1 cellular context compared by ENCODE assay signal in the genomic region with DNA sequence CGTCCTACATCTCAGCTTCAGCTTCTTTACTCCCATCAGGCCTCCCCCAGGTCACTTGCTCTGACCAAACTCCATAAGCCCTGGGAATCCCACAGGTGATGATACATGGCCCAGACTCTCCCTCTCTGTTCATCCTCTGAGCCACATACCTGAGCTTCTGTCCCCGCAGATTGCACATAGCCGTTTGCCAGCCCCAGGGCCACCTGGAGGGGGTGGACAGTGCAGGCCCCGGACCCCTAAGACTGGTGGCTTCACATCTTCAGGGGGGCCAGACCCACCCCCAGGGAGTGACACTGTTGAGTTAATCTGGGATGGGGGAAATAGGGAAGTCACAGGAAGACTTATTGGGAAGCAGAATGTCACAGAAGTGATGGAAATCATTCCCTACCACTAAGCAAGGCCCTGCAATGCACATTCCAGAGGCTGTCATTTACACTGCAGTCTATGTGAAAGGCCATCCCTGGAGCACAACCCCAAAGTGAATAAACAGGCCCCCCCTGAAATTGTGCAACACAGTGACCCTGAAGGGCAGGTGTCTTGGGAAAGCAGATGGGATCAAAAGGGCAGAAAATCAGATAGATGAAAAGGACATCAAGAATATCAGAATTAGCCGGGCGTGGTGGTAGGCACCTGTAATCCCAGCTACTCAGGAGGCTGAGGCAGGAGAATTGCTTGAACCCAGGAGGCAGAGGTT.
TF ChIP-seq lines count a peak whose summit lies in the region.

No MANE protein-coding gene starts in this region.

TF ChIP-seq in HepG2, 621 proteins besides CTCF, POLR2A, EP300 and RAD21 (continued from another document and continues in another):
- TF ChIP-seq, protein P1, sequence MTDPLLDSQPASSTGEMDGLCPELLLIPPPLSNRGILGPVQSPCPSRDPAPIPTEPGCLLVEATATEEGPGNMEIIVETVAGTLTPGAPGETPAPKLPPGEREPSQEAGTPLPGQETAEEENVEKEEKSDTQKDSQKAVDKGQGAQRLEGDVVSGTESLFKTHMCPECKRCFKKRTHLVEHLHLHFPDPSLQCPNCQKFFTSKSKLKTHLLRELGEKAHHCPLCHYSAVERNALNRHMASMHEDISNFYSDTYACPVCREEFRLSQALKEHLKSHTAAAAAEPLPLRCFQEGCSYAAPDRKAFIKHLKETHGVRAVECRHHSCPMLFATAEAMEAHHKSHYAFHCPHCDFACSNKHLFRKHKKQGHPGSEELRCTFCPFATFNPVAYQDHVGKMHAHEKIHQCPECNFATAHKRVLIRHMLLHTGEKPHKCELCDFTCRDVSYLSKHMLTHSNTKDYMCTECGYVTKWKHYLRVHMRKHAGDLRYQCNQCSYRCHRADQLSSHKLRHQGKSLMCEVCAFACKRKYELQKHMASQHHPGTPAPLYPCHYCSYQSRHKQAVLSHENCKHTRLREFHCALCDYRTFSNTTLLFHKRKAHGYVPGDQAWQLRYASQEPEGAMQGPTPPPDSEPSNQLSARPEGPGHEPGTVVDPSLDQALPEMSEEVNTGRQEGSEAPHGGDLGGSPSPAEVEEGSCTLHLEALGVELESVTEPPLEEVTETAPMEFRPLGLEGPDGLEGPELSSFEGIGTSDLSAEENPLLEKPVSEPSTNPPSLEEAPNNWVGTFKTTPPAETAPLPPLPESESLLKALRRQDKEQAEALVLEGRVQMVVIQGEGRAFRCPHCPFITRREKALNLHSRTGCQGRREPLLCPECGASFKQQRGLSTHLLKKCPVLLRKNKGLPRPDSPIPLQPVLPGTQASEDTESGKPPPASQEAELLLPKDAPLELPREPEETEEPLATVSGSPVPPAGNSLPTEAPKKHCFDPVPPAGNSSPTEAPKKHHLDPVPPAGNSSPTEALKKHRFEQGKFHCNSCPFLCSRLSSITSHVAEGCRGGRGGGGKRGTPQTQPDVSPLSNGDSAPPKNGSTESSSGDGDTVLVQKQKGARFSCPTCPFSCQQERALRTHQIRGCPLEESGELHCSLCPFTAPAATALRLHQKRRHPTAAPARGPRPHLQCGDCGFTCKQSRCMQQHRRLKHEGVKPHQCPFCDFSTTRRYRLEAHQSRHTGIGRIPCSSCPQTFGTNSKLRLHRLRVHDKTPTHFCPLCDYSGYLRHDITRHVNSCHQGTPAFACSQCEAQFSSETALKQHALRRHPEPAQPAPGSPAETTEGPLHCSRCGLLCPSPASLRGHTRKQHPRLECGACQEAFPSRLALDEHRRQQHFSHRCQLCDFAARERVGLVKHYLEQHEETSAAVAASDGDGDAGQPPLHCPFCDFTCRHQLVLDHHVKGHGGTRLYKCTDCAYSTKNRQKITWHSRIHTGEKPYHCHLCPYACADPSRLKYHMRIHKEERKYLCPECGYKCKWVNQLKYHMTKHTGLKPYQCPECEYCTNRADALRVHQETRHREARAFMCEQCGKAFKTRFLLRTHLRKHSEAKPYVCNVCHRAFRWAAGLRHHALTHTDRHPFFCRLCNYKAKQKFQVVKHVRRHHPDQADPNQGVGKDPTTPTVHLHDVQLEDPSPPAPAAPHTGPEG (CRISPR knock-in tag; IDR thresholded peaks at IDR 0.05) = no peak
- TF ChIP-seq, protein P2, sequence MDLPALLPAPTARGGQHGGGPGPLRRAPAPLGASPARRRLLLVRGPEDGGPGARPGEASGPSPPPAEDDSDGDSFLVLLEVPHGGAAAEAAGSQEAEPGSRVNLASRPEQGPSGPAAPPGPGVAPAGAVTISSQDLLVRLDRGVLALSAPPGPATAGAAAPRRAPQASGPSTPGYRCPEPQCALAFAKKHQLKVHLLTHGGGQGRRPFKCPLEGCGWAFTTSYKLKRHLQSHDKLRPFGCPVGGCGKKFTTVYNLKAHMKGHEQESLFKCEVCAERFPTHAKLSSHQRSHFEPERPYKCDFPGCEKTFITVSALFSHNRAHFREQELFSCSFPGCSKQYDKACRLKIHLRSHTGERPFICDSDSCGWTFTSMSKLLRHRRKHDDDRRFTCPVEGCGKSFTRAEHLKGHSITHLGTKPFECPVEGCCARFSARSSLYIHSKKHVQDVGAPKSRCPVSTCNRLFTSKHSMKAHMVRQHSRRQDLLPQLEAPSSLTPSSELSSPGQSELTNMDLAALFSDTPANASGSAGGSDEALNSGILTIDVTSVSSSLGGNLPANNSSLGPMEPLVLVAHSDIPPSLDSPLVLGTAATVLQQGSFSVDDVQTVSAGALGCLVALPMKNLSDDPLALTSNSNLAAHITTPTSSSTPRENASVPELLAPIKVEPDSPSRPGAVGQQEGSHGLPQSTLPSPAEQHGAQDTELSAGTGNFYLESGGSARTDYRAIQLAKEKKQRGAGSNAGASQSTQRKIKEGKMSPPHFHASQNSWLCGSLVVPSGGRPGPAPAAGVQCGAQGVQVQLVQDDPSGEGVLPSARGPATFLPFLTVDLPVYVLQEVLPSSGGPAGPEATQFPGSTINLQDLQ (CRISPR knock-in tag; IDR thresholded peaks at IDR 0.05) = no peak
- no peak for TF ChIP-seq TCF7L2 (IDR thresholded peaks at IDR 0.05; ENCODE audit: low read depth, low read length)
- no peak for TF ChIP-seq ZNF44 (CRISPR knock-in tag; IDR thresholded peaks at IDR 0.05)
- TF ChIP-seq, protein P3, sequence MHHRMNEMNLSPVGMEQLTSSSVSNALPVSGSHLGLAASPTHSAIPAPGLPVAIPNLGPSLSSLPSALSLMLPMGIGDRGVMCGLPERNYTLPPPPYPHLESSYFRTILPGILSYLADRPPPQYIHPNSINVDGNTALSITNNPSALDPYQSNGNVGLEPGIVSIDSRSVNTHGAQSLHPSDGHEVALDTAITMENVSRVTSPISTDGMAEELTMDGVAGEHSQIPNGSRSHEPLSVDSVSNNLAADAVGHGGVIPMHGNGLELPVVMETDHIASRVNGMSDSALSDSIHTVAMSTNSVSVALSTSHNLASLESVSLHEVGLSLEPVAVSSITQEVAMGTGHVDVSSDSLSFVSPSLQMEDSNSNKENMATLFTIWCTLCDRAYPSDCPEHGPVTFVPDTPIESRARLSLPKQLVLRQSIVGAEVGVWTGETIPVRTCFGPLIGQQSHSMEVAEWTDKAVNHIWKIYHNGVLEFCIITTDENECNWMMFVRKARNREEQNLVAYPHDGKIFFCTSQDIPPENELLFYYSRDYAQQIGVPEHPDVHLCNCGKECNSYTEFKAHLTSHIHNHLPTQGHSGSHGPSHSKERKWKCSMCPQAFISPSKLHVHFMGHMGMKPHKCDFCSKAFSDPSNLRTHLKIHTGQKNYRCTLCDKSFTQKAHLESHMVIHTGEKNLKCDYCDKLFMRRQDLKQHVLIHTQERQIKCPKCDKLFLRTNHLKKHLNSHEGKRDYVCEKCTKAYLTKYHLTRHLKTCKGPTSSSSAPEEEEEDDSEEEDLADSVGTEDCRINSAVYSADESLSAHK (CRISPR knock-in tag; IDR thresholded peaks at IDR 0.05; ENCODE audit: borderline replicate concordance) = no peak
- no peak for TF ChIP-seq MTF1 (CRISPR knock-in tag; IDR thresholded peaks at IDR 0.05)
- TF ChIP-seq ZNF510 (CRISPR knock-in tag; IDR thresholded peaks at IDR 0.05; ENCODE audit: low read depth) = no peak
- TF ChIP-seq ZNF225 (CRISPR knock-in tag; IDR thresholded peaks at IDR 0.05) = no peak
- peak; percentile 49 for TF ChIP-seq ZFY (CRISPR knock-in tag; IDR thresholded peaks at IDR 0.05)
- no peak for TF ChIP-seq ZNF678 (CRISPR knock-in tag; IDR thresholded peaks at IDR 0.05)
- TF ChIP-seq ZNF605 (CRISPR knock-in tag; IDR thresholded peaks at IDR 0.05) = no peak; the same call in 1 of the 2 replicates
- no peak; the same call in 1 of the 2 replicates for TF ChIP-seq BRCA1 (CRISPR knock-in tag; IDR thresholded peaks at IDR 0.05)
- TF ChIP-seq, protein P4, sequence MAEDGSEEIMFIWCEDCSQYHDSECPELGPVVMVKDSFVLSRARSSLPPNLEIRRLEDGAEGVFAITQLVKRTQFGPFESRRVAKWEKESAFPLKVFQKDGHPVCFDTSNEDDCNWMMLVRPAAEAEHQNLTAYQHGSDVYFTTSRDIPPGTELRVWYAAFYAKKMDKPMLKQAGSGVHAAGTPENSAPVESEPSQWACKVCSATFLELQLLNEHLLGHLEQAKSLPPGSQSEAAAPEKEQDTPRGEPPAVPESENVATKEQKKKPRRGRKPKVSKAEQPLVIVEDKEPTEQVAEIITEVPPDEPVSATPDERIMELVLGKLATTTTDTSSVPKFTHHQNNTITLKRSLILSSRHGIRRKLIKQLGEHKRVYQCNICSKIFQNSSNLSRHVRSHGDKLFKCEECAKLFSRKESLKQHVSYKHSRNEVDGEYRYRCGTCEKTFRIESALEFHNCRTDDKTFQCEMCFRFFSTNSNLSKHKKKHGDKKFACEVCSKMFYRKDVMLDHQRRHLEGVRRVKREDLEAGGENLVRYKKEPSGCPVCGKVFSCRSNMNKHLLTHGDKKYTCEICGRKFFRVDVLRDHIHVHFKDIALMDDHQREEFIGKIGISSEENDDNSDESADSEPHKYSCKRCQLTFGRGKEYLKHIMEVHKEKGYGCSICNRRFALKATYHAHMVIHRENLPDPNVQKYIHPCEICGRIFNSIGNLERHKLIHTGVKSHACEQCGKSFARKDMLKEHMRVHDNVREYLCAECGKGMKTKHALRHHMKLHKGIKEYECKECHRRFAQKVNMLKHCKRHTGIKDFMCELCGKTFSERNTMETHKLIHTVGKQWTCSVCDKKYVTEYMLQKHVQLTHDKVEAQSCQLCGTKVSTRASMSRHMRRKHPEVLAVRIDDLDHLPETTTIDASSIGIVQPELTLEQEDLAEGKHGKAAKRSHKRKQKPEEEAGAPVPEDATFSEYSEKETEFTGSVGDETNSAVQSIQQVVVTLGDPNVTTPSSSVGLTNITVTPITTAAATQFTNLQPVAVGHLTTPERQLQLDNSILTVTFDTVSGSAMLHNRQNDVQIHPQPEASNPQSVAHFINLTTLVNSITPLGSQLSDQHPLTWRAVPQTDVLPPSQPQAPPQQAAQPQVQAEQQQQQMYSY (CRISPR knock-in tag; IDR thresholded peaks at IDR 0.05) = peak; percentile 76
- 0 out of 2 replicates have a peak, but pooled peaks have one; percentile 47 for TF ChIP-seq ZNF451 (CRISPR knock-in tag; IDR thresholded peaks at IDR 0.05)
- TF ChIP-seq, protein P5, sequence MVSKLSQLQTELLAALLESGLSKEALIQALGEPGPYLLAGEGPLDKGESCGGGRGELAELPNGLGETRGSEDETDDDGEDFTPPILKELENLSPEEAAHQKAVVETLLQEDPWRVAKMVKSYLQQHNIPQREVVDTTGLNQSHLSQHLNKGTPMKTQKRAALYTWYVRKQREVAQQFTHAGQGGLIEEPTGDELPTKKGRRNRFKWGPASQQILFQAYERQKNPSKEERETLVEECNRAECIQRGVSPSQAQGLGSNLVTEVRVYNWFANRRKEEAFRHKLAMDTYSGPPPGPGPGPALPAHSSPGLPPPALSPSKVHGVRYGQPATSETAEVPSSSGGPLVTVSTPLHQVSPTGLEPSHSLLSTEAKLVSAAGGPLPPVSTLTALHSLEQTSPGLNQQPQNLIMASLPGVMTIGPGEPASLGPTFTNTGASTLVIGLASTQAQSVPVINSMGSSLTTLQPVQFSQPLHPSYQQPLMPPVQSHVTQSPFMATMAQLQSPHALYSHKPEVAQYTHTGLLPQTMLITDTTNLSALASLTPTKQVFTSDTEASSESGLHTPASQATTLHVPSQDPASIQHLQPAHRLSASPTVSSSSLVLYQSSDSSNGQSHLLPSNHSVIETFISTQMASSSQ (IDR thresholded peaks at IDR 0.05; ENCODE audit: low read depth) = peak; percentile 66
- TF ChIP-seq, protein P5 (CRISPR knock-in tag; IDR thresholded peaks at IDR 0.05; ENCODE audit: borderline replicate concordance) = peak; percentile 79
- no peak for TF ChIP-seq PTBP1 (IDR thresholded peaks at IDR 0.05; ENCODE audit: low read depth, low read length, poor library complexity, severe bottlenecking)
- no peak for TF ChIP-seq SRY (CRISPR knock-in tag; IDR thresholded peaks at IDR 0.05)
- TF ChIP-seq, protein P6, sequence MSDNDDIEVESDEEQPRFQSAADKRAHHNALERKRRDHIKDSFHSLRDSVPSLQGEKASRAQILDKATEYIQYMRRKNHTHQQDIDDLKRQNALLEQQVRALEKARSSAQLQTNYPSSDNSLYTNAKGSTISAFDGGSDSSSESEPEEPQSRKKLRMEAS (IDR thresholded peaks at IDR 0.05) = no peak
- TF ChIP-seq, protein P7, sequence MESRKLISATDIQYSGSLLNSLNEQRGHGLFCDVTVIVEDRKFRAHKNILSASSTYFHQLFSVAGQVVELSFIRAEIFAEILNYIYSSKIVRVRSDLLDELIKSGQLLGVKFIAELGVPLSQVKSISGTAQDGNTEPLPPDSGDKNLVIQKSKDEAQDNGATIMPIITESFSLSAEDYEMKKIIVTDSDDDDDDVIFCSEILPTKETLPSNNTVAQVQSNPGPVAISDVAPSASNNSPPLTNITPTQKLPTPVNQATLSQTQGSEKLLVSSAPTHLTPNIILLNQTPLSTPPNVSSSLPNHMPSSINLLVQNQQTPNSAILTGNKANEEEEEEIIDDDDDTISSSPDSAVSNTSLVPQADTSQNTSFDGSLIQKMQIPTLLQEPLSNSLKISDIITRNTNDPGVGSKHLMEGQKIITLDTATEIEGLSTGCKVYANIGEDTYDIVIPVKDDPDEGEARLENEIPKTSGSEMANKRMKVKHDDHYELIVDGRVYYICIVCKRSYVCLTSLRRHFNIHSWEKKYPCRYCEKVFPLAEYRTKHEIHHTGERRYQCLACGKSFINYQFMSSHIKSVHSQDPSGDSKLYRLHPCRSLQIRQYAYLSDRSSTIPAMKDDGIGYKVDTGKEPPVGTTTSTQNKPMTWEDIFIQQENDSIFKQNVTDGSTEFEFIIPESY (CRISPR knock-in tag; IDR thresholded peaks at IDR 0.05) = peak; percentile 71; the same call in 1 of the 2 replicates
- TF ChIP-seq KLF15 (CRISPR knock-in tag; IDR thresholded peaks at IDR 0.05; ENCODE audit: borderline replicate concordance) = peak; percentile 68; the same call in 1 of the 2 replicates
- no peak for TF ChIP-seq ZNF234 (CRISPR knock-in tag; conservative IDR thresholded peaks at IDR 0.05)
- no peak for TF ChIP-seq CAMTA2 (CRISPR knock-in tag; IDR thresholded peaks at IDR 0.05; ENCODE audit: borderline replicate concordance)
- TF ChIP-seq POLR2AphosphoS2 (IDR thresholded peaks at IDR 0.05; ENCODE audit: low read depth, low read length) = no peak
- no peak for TF ChIP-seq SATB2 (CRISPR knock-in tag; IDR thresholded peaks at IDR 0.05)
- TF ChIP-seq, protein P8, sequence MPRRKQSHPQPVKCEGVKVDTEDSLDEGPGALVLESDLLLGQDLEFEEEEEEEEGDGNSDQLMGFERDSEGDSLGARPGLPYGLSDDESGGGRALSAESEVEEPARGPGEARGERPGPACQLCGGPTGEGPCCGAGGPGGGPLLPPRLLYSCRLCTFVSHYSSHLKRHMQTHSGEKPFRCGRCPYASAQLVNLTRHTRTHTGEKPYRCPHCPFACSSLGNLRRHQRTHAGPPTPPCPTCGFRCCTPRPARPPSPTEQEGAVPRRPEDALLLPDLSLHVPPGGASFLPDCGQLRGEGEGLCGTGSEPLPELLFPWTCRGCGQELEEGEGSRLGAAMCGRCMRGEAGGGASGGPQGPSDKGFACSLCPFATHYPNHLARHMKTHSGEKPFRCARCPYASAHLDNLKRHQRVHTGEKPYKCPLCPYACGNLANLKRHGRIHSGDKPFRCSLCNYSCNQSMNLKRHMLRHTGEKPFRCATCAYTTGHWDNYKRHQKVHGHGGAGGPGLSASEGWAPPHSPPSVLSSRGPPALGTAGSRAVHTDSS (CRISPR knock-in tag; conservative IDR thresholded peaks at IDR 0.05) = no peak
- no peak for TF ChIP-seq NFE2L1 (CRISPR knock-in tag; IDR thresholded peaks at IDR 0.05; ENCODE audit: borderline replicate concordance)
